In the genomic region with DNA sequence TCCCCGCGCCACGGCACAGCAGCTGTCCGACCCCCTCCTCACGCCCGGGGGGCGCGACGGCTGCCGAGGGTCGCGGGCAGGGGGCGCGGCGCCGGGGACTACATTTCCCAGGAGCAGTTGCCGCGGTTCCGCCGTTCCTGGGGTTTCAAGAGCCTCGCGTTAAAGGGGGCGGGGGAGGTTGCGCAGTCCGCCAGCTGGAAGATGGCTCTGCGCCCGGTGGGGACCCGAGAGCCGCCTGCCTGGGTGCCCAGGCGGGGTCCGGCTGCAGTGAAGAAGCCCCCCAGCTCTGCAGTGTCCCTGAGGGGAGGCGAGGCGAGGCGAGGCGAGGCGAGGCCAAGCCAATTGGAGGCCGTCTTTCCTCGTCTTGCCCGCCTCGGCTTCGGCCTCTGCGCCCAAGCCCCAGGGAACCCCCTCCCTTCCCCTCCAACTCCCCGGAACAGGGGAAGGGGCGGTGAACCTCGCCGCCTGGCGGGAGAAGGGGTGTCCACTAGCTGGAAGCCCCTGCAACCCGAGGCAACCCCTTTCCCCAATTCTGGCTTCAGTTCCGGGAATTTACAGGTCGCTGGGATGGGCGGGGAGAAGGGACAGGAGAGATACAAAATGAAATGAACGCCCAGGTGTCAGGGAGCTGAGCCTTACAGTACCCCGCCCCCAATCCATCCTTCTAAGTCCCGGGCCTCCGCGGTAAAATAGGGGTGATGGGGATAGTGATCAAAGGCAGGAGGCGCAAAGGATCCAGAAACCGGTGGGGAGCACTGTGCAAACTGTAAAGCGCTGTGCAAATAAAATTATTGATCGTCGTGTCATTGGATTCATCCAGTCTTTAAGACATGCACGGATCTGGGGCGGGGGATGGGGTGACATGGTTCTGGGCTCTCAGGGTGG, we compare ENCODE assay signal across 7 cellular contexts. TPM values are rescaled to one million over a fixed set of nuclear protein-coding genes. Genes with fewer than 3 reads are reported as not detected.
DNase-seq lines count a peak whose midpoint lies in the region; ATAC-seq and TF ChIP-seq lines count a peak whose summit lies in the region.

No MANE protein-coding gene starts in this region.

- H3K27ac ChIP-seq in VCaP, result peak overlapping the region; percentile 93

- ATAC-seq in HG03460 (IDR thresholded peaks at IDR 0.05; ENCODE audit: unreplicated experiment) (no peak), GM18519 (IDR thresholded peaks at IDR 0.05; ENCODE audit: low FRiP score, unreplicated experiment) (no peak)

- DNase-seq in DMS53 (lab: John Stamatoyannopoulos, UW), result peak; percentile 69
- peak; percentile 68 to 83 for DNase-seq in Kasumi-1 (lab: John Stamatoyannopoulos, UW)
- DNase-seq in fibroblast of gingiva (ENCODE audit: low read depth), result peak; percentile 52
- peak; percentile 62 for DNase-seq in myocyte (ENCODE audit: low read depth)

- TF ChIP-seq CTCF in VCaP (conservative IDR thresholded peaks at IDR 0.05), result no peak

RNA-seq across cellular contexts. Expression of gene GCAT, which starts 5.2 kb away (rescaled TPM):
- total RNA-seq in myocyte, result 55.5 and 65.0 TPM in 2 replicates
- polyA plus RNA-seq in myocyte (2012), result 18.0 TPM

RNA-seq across cellular contexts. Expression of gene GALR3, which starts 20.6 kb away (rescaled TPM):
- 0.24 TPM in 1 of 2 replicates, not detected in the other for total RNA-seq in myocyte
- not detected for polyA plus RNA-seq in myocyte (2012)

RNA-seq across cellular contexts. Expression of gene ANKRD54, which starts 41.6 kb away (rescaled TPM):
- 40.8 and 45.9 TPM in 2 replicates for total RNA-seq in myocyte
- polyA plus RNA-seq in myocyte (2012), result 28.1 TPM

RNA-seq across cellular contexts. Expression of gene EIF3L, which starts 46.7 kb away (rescaled TPM):
- total RNA-seq in myocyte, result 415 and 450 TPM in 2 replicates
- 540 TPM for polyA plus RNA-seq in myocyte (2012)
